In genomic region chr2:203650860-203651613, GRCh38 we compare ENCODE assay signal across 8 cellular contexts. TPM values are rescaled to one million over a fixed set of nuclear protein-coding genes. Genes with fewer than 3 reads are reported as not detected.
DNase-seq lines count a peak whose midpoint lies in the region; ATAC-seq and TF ChIP-seq lines count a peak whose summit lies in the region.

No MANE protein-coding gene starts in this region.

- no peak overlapping the region for H3K27ac Mint-ChIP-seq in activated CD8-positive, alpha-beta memory T cell treated with anti-CD3 and anti-CD28 coated beads, Interleukin-2, amount 10 ng/mL, durations not matched to agents 7 days and 5 days

- H2AFZ ChIP-seq in Loucy (ENCODE audit: low read length), result no peak overlapping the region
- H2AFZ ChIP-seq in SK-N-SH (ENCODE audit: low read depth), result no peak overlapping the region

- H3K9me3 ChIP-seq in Loucy (ENCODE audit: insufficient read depth, low read depth, low read length) (no peaks in the 10 kb centered on the region), SK-N-SH (no peaks in the 10 kb centered on the region)

- H4K20me1 ChIP-seq in Loucy (ENCODE audit: insufficient read depth, low read length, poor library complexity, severe bottlenecking) (no peaks in the 10 kb centered on the region), SK-N-SH (ENCODE audit: insufficient read depth) (no peaks in the 10 kb centered on the region)

- H3K27me3 ChIP-seq in Loucy (ENCODE audit: insufficient read depth, low read length, poor library complexity, severe bottlenecking) (no peaks in the 10 kb centered on the region), SK-N-SH (ENCODE audit: insufficient read depth) (no peaks in the 10 kb centered on the region)

- peak; percentile 84 for TF ChIP-seq RAD21 in SK-N-SH (IDR thresholded peaks at IDR 0.05; ENCODE audit: low read length)

- H3F3A ChIP-seq in Loucy (ENCODE audit: low read depth) (no peaks in the 10 kb centered on the region), SK-N-SH (replicated peaks; ENCODE audit: insufficient read depth) (no peaks in the 10 kb centered on the region)

- H3K9ac ChIP-seq in Loucy (ENCODE audit: low read depth, low read length, poor library complexity, severe bottlenecking), result no peak overlapping the region
- H3K9ac ChIP-seq in SK-N-SH, result no peak overlapping the region

- H3K4me2 ChIP-seq in Loucy (ENCODE audit: low read depth, low read length, poor library complexity, severe bottlenecking) (no peak overlapping the region), SK-N-SH (no peak overlapping the region)

- H3K27ac ChIP-seq in SK-N-SH (ENCODE audit: low read depth in 2 of 2, low read length in 1 of 2), result peak overlapping the region; percentile 31 to 58; a peak in 1 of 4 replicates

- ATAC-seq in activated CD8-positive, alpha-beta memory T cell treated with anti-CD3 and anti-CD28 coated beads, Interleukin-2, amount 10 ng/mL, durations not matched to agents 7 days and 5 days, result peak; percentile 72
- ATAC-seq in HG02885 (IDR thresholded peaks at IDR 0.05; ENCODE audit: poor library complexity, unreplicated experiment) (no peak), HG02870 (IDR thresholded peaks at IDR 0.05; ENCODE audit: unreplicated experiment) (no peak)

- H3K9me2 ChIP-seq in Loucy (replicated peaks; ENCODE audit: low read depth, low read length), result no peaks in the 10 kb centered on the region
- H3K9me2 ChIP-seq in SK-N-SH, result no peaks in the 10 kb centered on the region

- no peak for TF ChIP-seq EP300 in SK-N-SH (IDR thresholded peaks at IDR 0.05; ENCODE audit: borderline replicate concordance in 1 of 2, low read depth in 1 of 2, low read length in 1 of 2)

- H3K27me3 Mint-ChIP-seq in activated CD8-positive, alpha-beta memory T cell treated with anti-CD3 and anti-CD28 coated beads, Interleukin-2, amount 10 ng/mL, durations not matched to agents 7 days and 5 days, result peaks cover 9% of the 10 kb centered on the region

- H3K4me3 ChIP-seq in Loucy (ENCODE audit: low read length, poor library complexity, severe bottlenecking) (no peak overlapping the region), SK-N-SH (ENCODE audit: low read depth in 2 of 2, low read length in 1 of 2) (no peak overlapping the region)

- no peaks in the 10 kb centered on the region for H3K36me3 Mint-ChIP-seq in activated CD8-positive, alpha-beta memory T cell treated with anti-CD3 and anti-CD28 coated beads, Interleukin-2, amount 10 ng/mL, durations not matched to agents 7 days and 5 days

- H3K4me1 ChIP-seq in Loucy (ENCODE audit: insufficient read depth, low read length, poor library complexity, severe bottlenecking) (peaks cover 20% of the 10 kb centered on the region), SK-N-SH (ENCODE audit: control insufficient read depth in 1 of 2, insufficient read depth in 2 of 2, low read depth in 1 of 2, low read length in 1 of 2) (peaks cover 9 to 19% of the 10 kb centered on the region in 2 experiments; a peak in 3 of 4 replicates)

- POLR2A ChIA-PET in SK-N-SH (lab: Yijun Ruan, JAX), result no interaction called here

- H3K4me1 Mint-ChIP-seq in activated CD8-positive, alpha-beta memory T cell treated with anti-CD3 and anti-CD28 coated beads, Interleukin-2, amount 10 ng/mL, durations not matched to agents 7 days and 5 days, result peaks cover 4% of the 10 kb centered on the region

- H3K36me3 ChIP-seq in Loucy (ENCODE audit: insufficient read depth, low read length), result no peaks in the 10 kb centered on the region
- H3K36me3 ChIP-seq in SK-N-SH (replicated peaks in 1 of 2; ENCODE audit: control insufficient read depth in 1 of 2, insufficient read depth in 2 of 2, low read length in 1 of 2), result no peaks in the 10 kb centered on the region

- H3K9me3 Mint-ChIP-seq in activated CD8-positive, alpha-beta memory T cell treated with anti-CD3 and anti-CD28 coated beads, Interleukin-2, amount 10 ng/mL, durations not matched to agents 7 days and 5 days (ENCODE audit: low read depth), result no peaks in the 10 kb centered on the region

- no peak overlapping the region for H3K4me3 Mint-ChIP-seq in activated CD8-positive, alpha-beta memory T cell treated with anti-CD3 and anti-CD28 coated beads, Interleukin-2, amount 10 ng/mL, durations not matched to agents 7 days and 5 days

- no peak for DNase-seq in activated CD8-positive, alpha-beta memory T cell treated with anti-CD3 and anti-CD28 coated beads, Interleukin-2, amount 10 ng/mL, durations not matched to agents 7 days and 5 days
- DNase-seq in activated CD8-positive, alpha-beta memory T cell treated with anti-CD3 and anti-CD28 coated beads, Interleukin-2, amount 50 U/mL, for 4 hours, result no peak
- peak; percentile 76 for DNase-seq in SK-N-SH
- DNase-seq in fibroblast of the conjunctiva (ENCODE audit: low read depth), result peak; percentile 49
- peak; percentile 74 for DNase-seq in putamen (ENCODE audit: low spot score)

- CTCF ChIA-PET in activated CD8-positive, alpha-beta memory T cell treated with anti-CD3 and anti-CD28 coated beads, Interleukin-2, amount 10 ng/mL, durations not matched to agents 7 days and 5 days (lab: Charles Lee), result interaction anchor here (0.9 to 2.0 kb wide), 7 partner anchors 68 to 168 kb away, joined by 3 to 15 read pairs (median 3); no protein-coding TSS in a partner anchor
- CTCF ChIA-PET in SK-N-SH (lab: Yijun Ruan, JAX), result interaction anchor here (0.6 to 1.9 kb wide), 14 partner anchors 14 to 1062 kb away, joined by 3 to 9 read pairs (median 3); no protein-coding TSS in a partner anchor

- 68% methylated on average over 3 of the region's 4 CpGs for WGBS in SK-N-SH (ENCODE audit: low lambda C conversion rate)

- peak; percentile 61 for TF ChIP-seq CTCF in Loucy (conservative IDR thresholded peaks at IDR 0.05; ENCODE audit: low read length)
- TF ChIP-seq CTCF in SK-N-SH (IDR thresholded peaks at IDR 0.05), result peak; percentile 53

- H3K79me2 ChIP-seq in Loucy (ENCODE audit: insufficient read depth, low read length), result no peaks in the 10 kb centered on the region
- H3K79me2 ChIP-seq in SK-N-SH (ENCODE audit: insufficient read depth), result no peaks in the 10 kb centered on the region

TF ChIP-seq in SK-N-SH, 30 proteins besides CTCF, POLR2A, EP300 and RAD21:
- TF ChIP-seq CHD2 (IDR thresholded peaks at IDR 0.05; ENCODE audit: low read length, partially characterized antibody) (peak; percentile 10), NFIC (IDR thresholded peaks at IDR 0.05; ENCODE audit: borderline replicate concordance) (peak; percentile 58), USF1 (IDR thresholded peaks at IDR 0.05; ENCODE audit: borderline replicate concordance, low read depth) (no peak), MXI1 (IDR thresholded peaks at IDR 0.05; ENCODE audit: low read depth, low read length) (peak; percentile 42; the same call in 1 of the 2 replicates), RCOR1 (IDR thresholded peaks at IDR 0.05; ENCODE audit: low read length) (0 out of 2 replicates have a peak, but pooled peaks have one; percentile 34), SMC3 (IDR thresholded peaks at IDR 0.05; ENCODE audit: low read depth, low read length) (peak; percentile 67), TEAD4 (IDR thresholded peaks at IDR 0.05; ENCODE audit: borderline replicate concordance, insufficient read depth) (no peak), GATA2 (CRISPR knock-in tag; IDR thresholded peaks at IDR 0.05) (peak; percentile 72)

RNA-seq across cellular contexts. Expression of gene CD28, which starts 55.4 kb away (rescaled TPM):
- total RNA-seq in activated CD8-positive, alpha-beta memory T cell treated with anti-CD3 and anti-CD28 coated beads, Interleukin-2, amount 10 ng/mL, durations not matched to agents 7 days and 5 days, result 10 to 100 TPM; 30.5 to 35.7 TPM
- 0.05 and 0.13 TPM in 2 replicates for polyA plus RNA-seq in SK-N-SH (2012; rRNA removed)
- polyA plus RNA-seq in SK-N-SH (2012; cell fraction: cytosol; rRNA removed), result 0.04 and 0.10 TPM in 2 replicates
- 0.05 and 0.06 TPM in 2 replicates for polyA plus RNA-seq in SK-N-SH (2012; cell fraction: nucleus; rRNA removed)

Comparison
In these comparisons a context has a peak if more than half of its experiments do, and no peak if none do; other contexts are left out.
1. DNase-seq: peak in SK-N-SH (single experiment), fibroblast of the conjunctiva (single experiment) and putamen (single experiment); none in activated CD8-positive, alpha-beta memory T cell treated with anti-CD3 and anti-CD28 coated beads, Interleukin-2, amount 10 ng/mL, durations not matched to agents 7 days and 5 days (single experiment) and activated CD8-positive, alpha-beta memory T cell treated with anti-CD3 and anti-CD28 coated beads, Interleukin-2, amount 50 U/mL, for 4 hours (single experiment).